In the genomic region with DNA sequence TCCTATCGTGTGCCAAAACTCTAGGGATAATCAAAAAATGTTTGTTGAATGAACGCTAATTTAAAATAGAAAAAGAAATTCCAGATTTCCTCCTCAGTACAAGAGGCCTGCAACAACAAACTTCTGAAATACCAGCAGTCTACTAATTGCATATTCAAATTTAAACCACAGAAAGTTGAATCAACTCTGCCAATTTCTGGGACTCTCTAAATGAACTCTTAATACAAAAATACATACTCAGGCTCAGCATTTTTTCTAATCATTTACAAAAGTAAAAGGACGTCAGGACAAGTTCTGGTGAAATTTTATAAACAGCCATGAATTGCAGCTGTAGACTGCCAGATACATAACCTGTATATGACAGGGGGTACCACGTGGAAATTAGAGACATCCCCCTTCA, we compare ENCODE assay signal across 17 cellular contexts. TPM values are rescaled to one million over a fixed set of nuclear protein-coding genes. Genes with fewer than 3 reads are reported as not detected.
A peak's percentile ranks its signal among the peaks of the same experiment; 100 is the strongest.
DNase-seq lines count a peak whose midpoint lies in the region; ATAC-seq, FAIRE-seq and TF ChIP-seq lines count a peak whose summit lies in the region.
"Had no signal": no experiment of that assay in that cellular context is flagged by ENCODE, and none has a peak within 500 bp of the region (broad histone marks: within the 10 kb centered on the region; RNA-seq: fewer than 3 reads in every experiment).

No MANE protein-coding gene starts in this region.

- peaks cover 0 to 5% of the 10 kb centered on the region in 2 donors for H3K36me3 Mint-ChIP-seq in activated T-cell treated with anti-CD3 and anti-CD28 coated beads, Interleukin-2, amount 50 U/mL, for 72 hours (ENCODE audit: insufficient read depth in 2 of 2)

- no peaks in the 10 kb centered on the region for H3K9me3 Mint-ChIP-seq in activated T-cell treated with anti-CD3 and anti-CD28 coated beads, Interleukin-2, amount 50 U/mL, for 72 hours
- H3K9me3 Mint-ChIP-seq in stimulated activated naive CD8-positive, alpha-beta T cell treated with anti-CD3 and anti-CD28 coated beads, Interleukin-15, amount 100 ng/mL, for 72 hours, result no peaks in the 10 kb centered on the region

- FAIRE-seq in D721Med (lab: Jason Lieb, UNC), result no peak
- FAIRE-seq: small intestine, TTC549 had no signal

- peak overlapping the region; percentile 57 for H3K27ac Mint-ChIP-seq in activated T-cell treated with anti-CD3 and anti-CD28 coated beads, Interleukin-2, amount 50 U/mL, for 72 hours
- peak overlapping the region in 1 of 2 donors; percentile 20 for H3K27ac Mint-ChIP-seq in stimulated activated naive CD8-positive, alpha-beta T cell treated with anti-CD3 and anti-CD28 coated beads, Interleukin-15, amount 100 ng/mL, for 72 hours

- no peak for ATAC-seq in activated T-cell treated with anti-CD3 and anti-CD28 coated beads, Interleukin-2, amount 50 U/mL, for 72 hours (replicated peaks in 1 of 2)
- ATAC-seq in stimulated activated naive CD8-positive, alpha-beta T cell treated with anti-CD3 and anti-CD28 coated beads, Interleukin-15, amount 100 ng/mL, for 72 hours, result no peak
- ATAC-seq in HG02763 (IDR thresholded peaks at IDR 0.05; ENCODE audit: unreplicated experiment) (no peak), HG03159 (IDR thresholded peaks at IDR 0.05; ENCODE audit: unreplicated experiment) (no peak)

- peak overlapping the region in 38 of 59 donors; percentile 1 to 72 (median 34) for H3K27ac ChIP-seq in dorsolateral prefrontal cortex
- H3K27ac ChIP-seq: colonic mucosa, suprapubic skin had no signal

- H3K4me3 Mint-ChIP-seq in activated T-cell treated with anti-CD3 and anti-CD28 coated beads, Interleukin-2, amount 50 U/mL, for 72 hours, result peak overlapping the region; percentile 23 to 78
- peak overlapping the region; percentile 39 to 74 for H3K4me3 Mint-ChIP-seq in stimulated activated naive CD8-positive, alpha-beta T cell treated with anti-CD3 and anti-CD28 coated beads, Interleukin-15, amount 100 ng/mL, for 72 hours

- no peaks in the 10 kb centered on the region for H3K27me3 Mint-ChIP-seq in activated T-cell treated with anti-CD3 and anti-CD28 coated beads, Interleukin-2, amount 50 U/mL, for 72 hours (ENCODE audit: low read depth)
- H3K27me3 Mint-ChIP-seq in stimulated activated naive CD8-positive, alpha-beta T cell treated with anti-CD3 and anti-CD28 coated beads, Interleukin-15, amount 100 ng/mL, for 72 hours, result no peaks in the 10 kb centered on the region

- H3K27me3 ChIP-seq in dorsolateral prefrontal cortex, result no peaks in the 10 kb centered on the region
- H3K27me3 ChIP-seq: adrenal gland, colonic mucosa, MG63, suprapubic skin had no signal

- no peak for DNase-seq in activated T-cell treated with anti-CD3 and anti-CD28 coated beads, Interleukin-2, amount 50 U/mL, for 72 hours
- DNase-seq in activated T-cell treated with anti-CD3 and anti-CD28 coated beads, Interleukin-2, amount 50 U/mL, for 48 hours, result no peak
- DNase-seq in NCI-H526 treated with DMSO at 0.1 percent for 48 hours (lab: John Stamatoyannopoulos, UW) (peak; percentile 36), dorsolateral prefrontal cortex (no peak), D721Med (ENCODE audit: insufficient read length, low spot score) (no peak)
- no peak for DNase-seq in stimulated activated naive CD8-positive, alpha-beta T cell treated with anti-CD3 and anti-CD28 coated beads, Interleukin-15, amount 100 ng/mL, for 72 hours
- DNase-seq: adrenal gland, colonic mucosa, MG63, NCI-H2107, nucleus accumbens, SIG-M5, small intestine had no signal

- intact Hi-C loops in dorsolateral prefrontal cortex (cut with DNase I), result no loop called here

- TF ChIP-seq CTCF in dorsolateral prefrontal cortex (IDR thresholded peaks at IDR 0.05 in 54 of 56, conservative IDR thresholded peaks at IDR 0.05 in 2 of 56; ENCODE audit: low read depth in 1 of 56, partially characterized antibody in 56 of 56), result no peak
- no peak for TF ChIP-seq CTCF in D721Med (IDR thresholded peaks at IDR 0.05; ENCODE audit: insufficient read depth, missing control alignments)

- H3K4me3 ChIP-seq in dorsolateral prefrontal cortex, result no peak overlapping the region
- H3K4me3 ChIP-seq: adrenal gland, colonic mucosa, MG63, suprapubic skin had no signal

- peaks cover 100% of the 10 kb centered on the region for H3K4me1 Mint-ChIP-seq in activated T-cell treated with anti-CD3 and anti-CD28 coated beads, Interleukin-2, amount 50 U/mL, for 72 hours (ENCODE audit: low read depth)
- H3K4me1 Mint-ChIP-seq in stimulated activated naive CD8-positive, alpha-beta T cell treated with anti-CD3 and anti-CD28 coated beads, Interleukin-15, amount 100 ng/mL, for 72 hours, result peaks cover 99% of the 10 kb centered on the region

RNA-seq across cellular contexts. Expression of a gene that starts 49.0 kb away (rescaled TPM):
- total RNA-seq in activated T-cell treated with anti-CD3 and anti-CD28 coated beads, Interleukin-2, amount 50 U/mL, for 72 hours, result 100 to 1,000 TPM in 1 of 2 donors, 10 to 100 TPM in 1; 73.5 to 130 TPM
- 100 to 1,000 TPM in 103 of 120 experiments, 10 to 100 TPM in 17; 74.6 to 253 (median 152) TPM for total RNA-seq in dorsolateral prefrontal cortex
